In the genomic region with DNA sequence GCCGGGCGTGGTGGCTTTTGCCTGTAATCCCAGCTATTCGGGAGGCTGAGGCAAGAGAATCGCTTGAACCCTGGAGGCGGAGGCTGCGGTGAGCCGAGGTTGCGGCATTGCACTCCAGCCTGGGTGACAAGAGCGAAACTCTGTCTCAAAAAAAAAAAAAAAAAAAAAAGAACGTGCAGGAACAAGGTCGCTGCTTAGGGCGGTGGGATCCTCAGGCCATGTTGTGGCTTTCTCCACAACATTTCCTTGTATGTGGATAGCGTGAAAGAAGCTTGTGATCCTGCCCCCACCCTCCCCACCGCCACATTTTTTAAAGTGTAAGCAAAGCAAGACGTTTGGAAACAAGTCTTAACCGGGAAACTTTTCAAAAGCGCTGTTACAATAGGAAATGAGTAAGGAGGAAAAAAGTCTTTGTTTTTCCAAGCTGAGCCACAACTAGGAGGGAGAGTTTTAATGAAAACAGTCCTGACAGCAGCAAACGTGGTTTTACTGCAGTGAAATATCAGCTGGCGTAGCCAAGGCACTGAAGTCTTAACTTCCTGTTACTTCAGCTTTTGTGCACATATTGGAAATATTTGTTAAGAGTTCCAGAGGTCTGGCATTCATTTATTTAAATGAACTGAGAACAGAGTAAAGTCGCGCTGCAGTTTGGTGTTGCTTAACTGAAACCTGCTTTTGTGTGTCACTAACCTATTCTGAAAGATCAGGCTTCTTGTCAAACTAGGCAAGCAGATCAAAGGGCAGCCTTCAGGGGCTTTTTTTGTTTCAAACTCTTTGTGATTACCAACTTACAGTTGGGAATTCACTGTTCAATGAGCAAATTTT, we compare ENCODE assay signal across 1 cellular context.
TF ChIP-seq lines count a peak whose summit lies in the region.

No MANE protein-coding gene starts in this region.

TF ChIP-seq in liver, 16 proteins besides CTCF, POLR2A, EP300 and RAD21 (continued from another document):
- TF ChIP-seq, protein P1, sequence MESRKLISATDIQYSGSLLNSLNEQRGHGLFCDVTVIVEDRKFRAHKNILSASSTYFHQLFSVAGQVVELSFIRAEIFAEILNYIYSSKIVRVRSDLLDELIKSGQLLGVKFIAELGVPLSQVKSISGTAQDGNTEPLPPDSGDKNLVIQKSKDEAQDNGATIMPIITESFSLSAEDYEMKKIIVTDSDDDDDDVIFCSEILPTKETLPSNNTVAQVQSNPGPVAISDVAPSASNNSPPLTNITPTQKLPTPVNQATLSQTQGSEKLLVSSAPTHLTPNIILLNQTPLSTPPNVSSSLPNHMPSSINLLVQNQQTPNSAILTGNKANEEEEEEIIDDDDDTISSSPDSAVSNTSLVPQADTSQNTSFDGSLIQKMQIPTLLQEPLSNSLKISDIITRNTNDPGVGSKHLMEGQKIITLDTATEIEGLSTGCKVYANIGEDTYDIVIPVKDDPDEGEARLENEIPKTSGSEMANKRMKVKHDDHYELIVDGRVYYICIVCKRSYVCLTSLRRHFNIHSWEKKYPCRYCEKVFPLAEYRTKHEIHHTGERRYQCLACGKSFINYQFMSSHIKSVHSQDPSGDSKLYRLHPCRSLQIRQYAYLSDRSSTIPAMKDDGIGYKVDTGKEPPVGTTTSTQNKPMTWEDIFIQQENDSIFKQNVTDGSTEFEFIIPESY (IDR thresholded peaks at IDR 0.05): peak; percentile 43
- TF ChIP-seq FOXA1 (IDR thresholded peaks at IDR 0.05): no peak
- peak; percentile 9 for TF ChIP-seq NR2F2 (IDR thresholded peaks at IDR 0.05)
- TF ChIP-seq, protein P2, sequence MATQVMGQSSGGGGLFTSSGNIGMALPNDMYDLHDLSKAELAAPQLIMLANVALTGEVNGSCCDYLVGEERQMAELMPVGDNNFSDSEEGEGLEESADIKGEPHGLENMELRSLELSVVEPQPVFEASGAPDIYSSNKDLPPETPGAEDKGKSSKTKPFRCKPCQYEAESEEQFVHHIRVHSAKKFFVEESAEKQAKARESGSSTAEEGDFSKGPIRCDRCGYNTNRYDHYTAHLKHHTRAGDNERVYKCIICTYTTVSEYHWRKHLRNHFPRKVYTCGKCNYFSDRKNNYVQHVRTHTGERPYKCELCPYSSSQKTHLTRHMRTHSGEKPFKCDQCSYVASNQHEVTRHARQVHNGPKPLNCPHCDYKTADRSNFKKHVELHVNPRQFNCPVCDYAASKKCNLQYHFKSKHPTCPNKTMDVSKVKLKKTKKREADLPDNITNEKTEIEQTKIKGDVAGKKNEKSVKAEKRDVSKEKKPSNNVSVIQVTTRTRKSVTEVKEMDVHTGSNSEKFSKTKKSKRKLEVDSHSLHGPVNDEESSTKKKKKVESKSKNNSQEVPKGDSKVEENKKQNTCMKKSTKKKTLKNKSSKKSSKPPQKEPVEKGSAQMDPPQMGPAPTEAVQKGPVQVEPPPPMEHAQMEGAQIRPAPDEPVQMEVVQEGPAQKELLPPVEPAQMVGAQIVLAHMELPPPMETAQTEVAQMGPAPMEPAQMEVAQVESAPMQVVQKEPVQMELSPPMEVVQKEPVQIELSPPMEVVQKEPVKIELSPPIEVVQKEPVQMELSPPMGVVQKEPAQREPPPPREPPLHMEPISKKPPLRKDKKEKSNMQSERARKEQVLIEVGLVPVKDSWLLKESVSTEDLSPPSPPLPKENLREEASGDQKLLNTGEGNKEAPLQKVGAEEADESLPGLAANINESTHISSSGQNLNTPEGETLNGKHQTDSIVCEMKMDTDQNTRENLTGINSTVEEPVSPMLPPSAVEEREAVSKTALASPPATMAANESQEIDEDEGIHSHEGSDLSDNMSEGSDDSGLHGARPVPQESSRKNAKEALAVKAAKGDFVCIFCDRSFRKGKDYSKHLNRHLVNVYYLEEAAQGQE (IDR thresholded peaks at IDR 0.05): peak; percentile 80
- peak; percentile 64 for TF ChIP-seq YY1 (IDR thresholded peaks at IDR 0.05)
